ENCODE assay signal across 27 cellular contexts in the genomic region with DNA sequence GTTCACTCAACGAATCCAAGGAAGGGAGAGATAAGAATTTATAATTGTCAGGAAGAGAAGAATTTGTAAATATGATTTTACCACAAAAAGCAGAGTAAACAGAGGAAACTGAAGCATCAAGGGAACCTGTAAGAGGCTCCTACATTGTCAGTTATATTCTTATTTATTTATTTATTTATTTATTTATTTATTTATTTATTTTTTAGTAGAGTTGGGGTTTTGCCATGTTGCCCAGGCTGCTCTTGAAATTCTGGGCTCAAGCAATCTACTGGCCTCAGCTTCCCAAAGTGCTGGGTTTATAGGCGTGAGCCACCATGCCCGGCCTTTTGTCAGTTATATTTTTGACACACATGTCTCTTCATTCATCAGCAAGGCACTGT. TPM values are rescaled to one million over a fixed set of nuclear protein-coding genes. Genes with fewer than 3 reads are reported as not detected.
DNase-seq lines count a peak whose midpoint lies in the region; ATAC-seq and TF ChIP-seq lines count a peak whose summit lies in the region.
"Had no signal": no experiment of that assay in that cellular context is flagged by ENCODE, and none has a peak within 500 bp of the region (broad histone marks: within the 10 kb centered on the region; RNA-seq: fewer than 3 reads in every experiment).

No MANE protein-coding gene starts in this region.

- H3K4me3 ChIP-seq in HL-60 (replicated peaks; ENCODE audit: insufficient read depth, low read length): no peak overlapping the region
- no peak overlapping the region for H3K4me3 ChIP-seq in neutrophil (ENCODE audit: low read depth in 1 of 2, low read length in 1 of 2)
- H3K4me3 ChIP-seq in SJCRH30: no peak overlapping the region

- H3K4me1 ChIP-seq in neutrophil (ENCODE audit: control insufficient read depth in 1 of 2, insufficient read depth in 1 of 2, low read depth in 1 of 2, low read length in 1 of 2): peaks cover 47 to 60% of the 10 kb centered on the region in 2 experiments
- no peaks in the 10 kb centered on the region for H3K4me1 ChIP-seq in SJCRH30
- H3K4me1 ChIP-seq: Caco-2 had no signal

- H3K9me3 ChIP-seq in neutrophil (no peaks in the 10 kb centered on the region), SJCRH30 (replicated peaks) (no peaks in the 10 kb centered on the region)
- H3K9me3 ChIP-seq: Caco-2, SK-N-SH had no signal

- peak overlapping the region; percentile 34 for H3K27ac ChIP-seq in HL-60 (replicated peaks)
- H3K27ac ChIP-seq in neutrophil: peak overlapping the region; percentile 81
- H3K27ac ChIP-seq in SJCRH30: no peak overlapping the region

- no peak for TF ChIP-seq CTCF in HL-60 (IDR thresholded peaks at IDR 0.05; ENCODE audit: insufficient read depth, low read length)
- TF ChIP-seq CTCF in neutrophil (IDR thresholded peaks at IDR 0.05): no peak

- no peak for DNase-seq in HL-60 (ENCODE audit: low read depth in 1 of 2, low spot score in 1 of 2)
- no peak for DNase-seq in cerebellar cortex (ENCODE audit: low spot score)
- DNase-seq in NCI-H226: no peak
- no peak for DNase-seq in SJCRH30
- DNase-seq: activated CD4-positive, alpha-beta T cell treated with anti-CD3 and anti-CD28 coated beads, Interleukin-2, amount 50 U/mL, for 48 hours; activated gamma-delta T cell treated with Interleukin-2 at 50 U/mL for 16 hours; Caco-2; central memory CD4-positive, alpha-beta T cell; foreskin fibroblast; hypothalamus; NCI-H1092 treated with DMSO at 0.1 percent for 48 hours; NCI-H2029 treated with DMSO at 0.1 percent for 48 hours; NCI-H446; retina; SK-N-SH; stimulated activated CD4-positive, alpha-beta T cell treated with anti-CD3 and anti-CD28 coated beads, Interleukin-12 subunit alpha, Interleukin-12 subunit beta, amount 100 ng/mL, for 4 hours had no signal

- ATAC-seq in GM19035 (IDR thresholded peaks at IDR 0.05; ENCODE audit: unreplicated experiment) (peak; percentile 22), HG02763 (IDR thresholded peaks at IDR 0.05; ENCODE audit: unreplicated experiment) (peak; percentile 5), HG03045 (IDR thresholded peaks at IDR 0.05; ENCODE audit: unreplicated experiment) (no peak)

- H3K27me3 ChIP-seq in HL-60 (ENCODE audit: insufficient read depth, poor library complexity, severe bottlenecking) (no peaks in the 10 kb centered on the region), neutrophil (peaks cover 9% of the 10 kb centered on the region), SJCRH30 (no peaks in the 10 kb centered on the region)

- H3K36me3 ChIP-seq in neutrophil (no peaks in the 10 kb centered on the region), SJCRH30 (no peaks in the 10 kb centered on the region)

RNA-seq across cellular contexts. Expression of a gene that starts 47.1 kb away (rescaled TPM):
- total RNA-seq in SJCRH30 (2014; rRNA removed; shearing (Covaris generic)): not detected in 2 replicates
- total RNA-seq: Caco-2, H1, HT-29, myocyte, RPMI7951, ureter had no signal

RNA-seq across cellular contexts. Expression of a gene that starts 55.6 kb away (rescaled TPM):
- not detected in 2 replicates for total RNA-seq in SJCRH30 (2014; rRNA removed; shearing (Covaris generic))
- total RNA-seq: Caco-2, H1, HT-29, myocyte, omental fat pad, RPMI7951, subcutaneous adipose tissue, ureter had no signal
